Comparison of ENCODE assay signal across 5 cellular contexts in the genomic region with DNA sequence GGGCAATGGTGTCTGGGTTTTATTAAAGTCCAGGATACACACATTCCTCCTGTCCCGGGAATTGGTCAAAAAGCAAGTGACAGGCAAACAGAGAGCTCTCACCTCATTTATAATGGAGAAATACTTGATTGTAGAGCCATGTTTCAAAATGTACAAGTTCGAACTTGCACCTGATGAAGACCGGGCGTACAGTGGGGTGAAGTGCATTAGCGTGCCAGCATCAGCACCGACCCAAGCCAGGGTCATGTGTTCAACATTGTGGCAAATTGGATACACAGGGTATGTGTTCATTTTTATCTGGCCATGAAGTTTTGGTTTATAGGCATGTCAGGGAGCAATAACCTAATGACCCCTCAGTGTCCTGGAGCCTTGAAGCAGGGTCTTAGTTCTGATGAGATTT.
"Had no signal": no experiment of that assay in that cellular context is flagged by ENCODE, and none has a peak within 500 bp of the region (broad histone marks: within the 10 kb centered on the region; RNA-seq: fewer than 3 reads in every experiment).

No MANE protein-coding gene starts in this region.

- DNase-seq: IMR-90 had no signal

- H3K27ac Mint-ChIP-seq: IgD-negative memory B cell had no signal

- H3K36me3 Mint-ChIP-seq: IgD-negative memory B cell had no signal

- H3K4me3 ChIP-seq: K562 had no signal

- ATAC-seq: HepG2, K562 had no signal

- H3K27me3 Mint-ChIP-seq: IgD-negative memory B cell had no signal

- H3K4me1 Mint-ChIP-seq: IgD-negative memory B cell had no signal

- H3K4me3 Mint-ChIP-seq: IgD-negative memory B cell had no signal

- H3K27ac ChIP-seq: HL-60 had no signal
